In the genomic region with DNA sequence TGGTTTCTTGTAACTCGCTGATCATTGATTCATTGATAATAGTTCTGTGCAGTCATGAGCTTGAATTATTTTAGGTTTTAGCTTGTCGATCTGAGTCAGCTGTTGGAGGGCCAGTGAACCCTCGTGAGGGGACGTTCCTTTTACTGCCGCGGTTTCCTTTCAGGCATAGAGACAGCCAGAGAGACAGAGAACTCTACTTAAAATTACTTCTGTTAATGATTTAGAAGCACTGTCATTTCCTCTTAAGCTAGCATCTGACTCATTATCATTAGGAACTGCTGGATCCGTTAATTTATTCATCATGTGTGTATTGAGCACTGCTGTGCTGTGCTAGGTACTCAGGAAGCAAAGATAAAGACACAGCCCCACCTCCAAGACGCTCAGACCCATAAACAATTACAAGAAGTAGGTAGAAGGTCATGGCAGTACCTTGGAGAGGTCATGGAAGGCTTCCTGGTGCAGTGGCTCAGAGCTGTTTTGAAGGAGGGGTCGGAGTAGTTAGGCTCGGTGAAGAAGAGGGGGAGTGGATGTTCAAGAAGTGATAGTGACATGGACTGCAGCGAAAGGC, we compare ENCODE assay signal across 8 cellular contexts. TPM values are rescaled to one million over a fixed set of nuclear protein-coding genes. Genes with fewer than 3 reads are reported as not detected.
A peak's percentile ranks its signal among the peaks of the same experiment; 100 is the strongest.
DNase-seq lines count a peak whose midpoint lies in the region; ATAC-seq and TF ChIP-seq lines count a peak whose summit lies in the region.

No MANE protein-coding gene starts in this region.

- WGBS in HUES64 = 40% methylated on average over 9 of the region's 11 CpGs
- WGBS in upper lobe of left lung, 2 donors = 28 to 33% methylated on average over 11 of the region's 11 CpGs

- H3K9me3 ChIP-seq in HUES64 (ENCODE audit: insufficient read depth, low read depth, low read length) (no peaks in the 10 kb centered on the region), upper lobe of left lung (no peaks in the 10 kb centered on the region), WERI-Rb-1 (ENCODE audit: severe bottlenecking) (no peaks in the 10 kb centered on the region)

- peaks cover 8% of the 10 kb centered on the region; the same call in 1 of the 2 replicates for H3K36me3 ChIP-seq in HUES64 (ENCODE audit: insufficient read depth, low read length)
- H3K36me3 ChIP-seq in upper lobe of left lung = peaks cover 0 to 9% (median 0%) of the 10 kb centered on the region in 4 donors
- H3K36me3 ChIP-seq in WERI-Rb-1 = peaks cover 36% of the 10 kb centered on the region

- DNase-seq in AG10803 (ENCODE audit: low read depth) (peak; percentile 54), left colon (no peak), upper lobe of left lung (no peak), WERI-Rb-1 (no peak), SW 1271 (lab: John Stamatoyannopoulos, UW) (no peak)
- DNase-seq in activated T-helper 9 cell treated with anti-CD3 and anti-CD28 coated beads, Interleukin-2, amount 50 U/mL, for 16 hours (ENCODE audit: low read depth) = peak; percentile 31

- 0 out of 2 replicates have a peak overlapping the region, but pooled peaks have one; percentile 3 for H3K9ac ChIP-seq in HUES64 (ENCODE audit: low read depth, low read length)

- H3K27ac ChIP-seq in HUES64 (ENCODE audit: low read depth, low read length) (peak overlapping the region; percentile 52; the same call in 1 of the 2 replicates), upper lobe of left lung (peak overlapping the region; percentile 97 to 99 (median 98)), WERI-Rb-1 (no peak overlapping the region)

- TF ChIP-seq EP300 in upper lobe of left lung (IDR thresholded peaks at IDR 0.05) = peak in 3 of 4 donors; percentile 36 to 76 (median 50)

- H3K4me1 ChIP-seq in HUES64 (ENCODE audit: insufficient read depth, low read length) (peaks cover 42% of the 10 kb centered on the region), upper lobe of left lung (peaks cover 87 to 93% (median 87%) of the 10 kb centered on the region in 4 donors)

- intact Hi-C loops in left colon (cut with DNase I, micrococcal nuclease) = no loop called here

- ATAC-seq in left colon (peak; percentile 77), upper lobe of left lung (ENCODE audit: low FRiP score in 2 of 2) (no peak), GM18867 (IDR thresholded peaks at IDR 0.05; ENCODE audit: unreplicated experiment) (no peak)

- H3K4me3 ChIP-seq in AG10803 (ENCODE audit: low read length) (peak overlapping the region; percentile 18), HUES64 (ENCODE audit: low read length) (peak overlapping the region; percentile 25; the same call in 1 of the 2 replicates), upper lobe of left lung (peak overlapping the region in 3 of 4 donors; percentile 5 to 15 (median 12)), WERI-Rb-1 (ENCODE audit: low read depth, low read length) (no peak overlapping the region)

- TF ChIP-seq CTCF in AG10803 (conservative IDR thresholded peaks at IDR 0.05; ENCODE audit: low read length) (no peak), upper lobe of left lung (IDR thresholded peaks at IDR 0.05) (no peak), WERI-Rb-1 (IDR thresholded peaks at IDR 0.05; ENCODE audit: low read depth, low read length) (no peak)

- TF ChIP-seq POLR2A in upper lobe of left lung (IDR thresholded peaks at IDR 0.05) = peak in 1 of 4 donors; percentile 14

- H3K27me3 ChIP-seq in HUES64 (ENCODE audit: insufficient read depth, low read length) (no peaks in the 10 kb centered on the region), upper lobe of left lung (no peaks in the 10 kb centered on the region), WERI-Rb-1 (ENCODE audit: insufficient read depth, low read depth, severe bottlenecking) (no peaks in the 10 kb centered on the region)

RNA-seq across cellular contexts. Expression of gene PGS1, which starts 3.2 kb away (rescaled TPM):
- polyA plus RNA-seq in HUES64 (2013, experiment 1 of 2) = 20.3 TPM
- polyA plus RNA-seq in HUES64 (2013, experiment 2 of 2) = 21.7 TPM
- 10 to 100 TPM; 37.6 to 44.5 TPM for total RNA-seq in left colon
- 100 to 1,000 TPM in 2 of 6 donors, 10 to 100 TPM in 4; 79.2 to 348 (median 92.3) TPM for total RNA-seq in upper lobe of left lung

RNA-seq across cellular contexts. Expression of gene SOCS3, which starts 21.8 kb away (rescaled TPM):
- 11.4 TPM for polyA plus RNA-seq in HUES64 (2013, experiment 1 of 2)
- 12.7 TPM for polyA plus RNA-seq in HUES64 (2013, experiment 2 of 2)
- total RNA-seq in left colon (10 to 100 TPM; 11.6 to 33.1 TPM), upper lobe of left lung (100 to 1,000 TPM in 3 of 6 donors, 10 to 100 TPM in 3; 67.1 to 173 (median 114) TPM)

Comparison
In these comparisons a context has a peak if more than half of its experiments do, and no peak if none do; other contexts are left out.
1. DNase-seq: peak in AG10803 (single experiment) and activated T-helper 9 cell treated with anti-CD3 and anti-CD28 coated beads, Interleukin-2, amount 50 U/mL, for 16 hours (single experiment); none in left colon (0 of 2), upper lobe of left lung (0 of 2), WERI-Rb-1 (single experiment) and SW 1271 (0 of 2).